In the genomic region with DNA sequence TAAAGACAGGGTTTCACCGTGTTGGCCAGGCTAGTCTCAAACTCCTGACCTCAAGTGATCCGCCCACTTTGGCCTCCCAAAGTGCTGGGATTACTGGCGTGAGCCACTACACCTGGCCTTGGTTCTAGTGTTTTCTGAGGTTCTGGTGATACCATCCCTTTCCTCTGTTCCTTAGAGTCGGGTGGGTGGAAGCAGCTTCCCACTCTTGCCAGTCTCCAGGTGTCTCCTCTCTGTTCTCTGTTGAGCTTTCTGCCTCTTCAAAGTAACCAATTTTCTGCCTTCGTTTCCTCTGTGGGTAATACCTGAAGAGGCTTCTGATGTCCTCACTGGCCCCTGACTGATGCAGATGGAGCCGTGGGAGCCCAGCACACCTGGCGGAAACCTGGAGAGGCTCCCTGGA, we compare ENCODE assay signal across 31 cellular contexts. TPM values are rescaled to one million over a fixed set of nuclear protein-coding genes. Genes with fewer than 3 reads are reported as not detected.
"Had no signal": no experiment of that assay in that cellular context is flagged by ENCODE, and none has a peak within 500 bp of the region (broad histone marks: within the 10 kb centered on the region; RNA-seq: fewer than 3 reads in every experiment).

No MANE protein-coding gene starts in this region.

- H3K27ac Mint-ChIP-seq: stimulated activated memory B cell treated with anti-CD40 and anti-IgM and Interleukin-4, amounts not matched to agents 10 μg/mL and 1 μg/mL and 100 μg/mL, for 72 hours; stimulated activated naive B cell treated with anti-CD40 and anti-IgM and Interleukin-4, amounts not matched to agents 10 μg/mL and 1 μg/mL and 100 μg/mL, for 72 hours; stimulated activated naive CD8-positive, alpha-beta T cell treated with anti-CD3 and anti-CD28 coated beads, Interleukin-15, amount 100 ng/mL, for 72 hours; stimulated activated naive CD8-positive, alpha-beta T cell treated with anti-CD3 and anti-CD28 coated beads, Interleukin-15, Interleukin-2, amounts not matched to agents 100 ng/mL and 50 ng/mL, for 24 hours; type B pancreatic cell had no signal

- H3K4me1 Mint-ChIP-seq: stimulated activated memory B cell treated with anti-CD40 and anti-IgM and Interleukin-4, amounts not matched to agents 10 μg/mL and 1 μg/mL and 100 μg/mL, for 72 hours; stimulated activated naive CD8-positive, alpha-beta T cell treated with anti-CD3 and anti-CD28 coated beads, Interleukin-15, amount 100 ng/mL, for 72 hours had no signal

- FAIRE-seq: urothelium cell line had no signal

- H3K4me3 Mint-ChIP-seq: stimulated activated memory B cell treated with anti-CD40 and anti-IgM and Interleukin-4, amounts not matched to agents 10 μg/mL and 1 μg/mL and 100 μg/mL, for 72 hours; stimulated activated naive B cell treated with anti-CD40 and anti-IgM and Interleukin-4, amounts not matched to agents 10 μg/mL and 1 μg/mL and 100 μg/mL, for 72 hours; stimulated activated naive CD8-positive, alpha-beta T cell treated with anti-CD3 and anti-CD28 coated beads, Interleukin-15, amount 100 ng/mL, for 72 hours; stimulated activated naive CD8-positive, alpha-beta T cell treated with anti-CD3 and anti-CD28 coated beads, Interleukin-15, Interleukin-2, amounts not matched to agents 100 ng/mL and 50 ng/mL, for 24 hours; type B pancreatic cell had no signal

- H3K27ac ChIP-seq: stomach, suprapubic skin, testis, thoracic aorta, thyroid gland, tibial artery, tibial nerve, transverse colon, upper lobe of left lung, upper lobe of right lung, uterus, vagina had no signal

- ATAC-seq: stimulated activated memory B cell treated with anti-CD40 and anti-IgM and Interleukin-4, amounts not matched to agents 10 μg/mL and 1 μg/mL and 100 μg/mL, for 72 hours; stimulated activated naive B cell treated with anti-CD40 and anti-IgM and Interleukin-4, amounts not matched to agents 10 μg/mL and 1 μg/mL and 100 μg/mL, for 72 hours; stimulated activated naive CD8-positive, alpha-beta T cell treated with anti-CD3 and anti-CD28 coated beads, Interleukin-15, amount 100 ng/mL, for 72 hours; stimulated activated naive CD8-positive, alpha-beta T cell treated with anti-CD3 and anti-CD28 coated beads, Interleukin-15, Interleukin-2, amounts not matched to agents 100 U/mL and 50 U/mL, for 24 hours; upper lobe of right lung had no signal

- H3K4me1 ChIP-seq: testis, thyroid gland, tibial artery, transverse colon, upper lobe of right lung, uterus, vagina had no signal

- H3K9me3 ChIP-seq: stomach, suprapubic skin, testis, thoracic aorta, thyroid gland, tibial artery, tibial nerve, transverse colon, upper lobe of left lung, upper lobe of right lung, uterus, vagina had no signal

- H3K36me3 Mint-ChIP-seq: stimulated activated memory B cell treated with anti-CD40 and anti-IgM and Interleukin-4, amounts not matched to agents 10 μg/mL and 1 μg/mL and 100 μg/mL, for 72 hours; stimulated activated naive B cell treated with anti-CD40 and anti-IgM and Interleukin-4, amounts not matched to agents 10 μg/mL and 1 μg/mL and 100 μg/mL, for 72 hours; type B pancreatic cell had no signal

- H3K4me3 ChIP-seq: stomach, suprapubic skin, testis, thoracic aorta, thyroid gland, tibial artery, tibial nerve, transverse colon, upper lobe of left lung, upper lobe of right lung, uterus, vagina had no signal

- H3K27me3 ChIP-seq: testis, thyroid gland, uterus, vagina had no signal

- DNase-seq: stimulated activated CD4-positive, alpha-beta T cell treated with anti-CD3 and anti-CD28 coated beads, Interleukin-2, amount 100 ng/mL, for 48 hours; stimulated activated CD4-positive, alpha-beta T cell treated with anti-CD3 and anti-CD28 coated beads, Interleukin-4, amount 100 ng/mL, for 1 hour; stimulated activated CD4-positive, alpha-beta T cell treated with anti-CD3 and anti-CD28 coated beads, Interleukin-4, amount 100 ng/mL, for 24 hours; stimulated activated CD4-positive, alpha-beta T cell treated with anti-CD3 and anti-CD28 coated beads, Interleukin-4, amount 100 ng/mL, for 4 hours; stimulated activated CD8-positive, alpha-beta memory T cell treated with anti-CD3 and anti-CD28 coated beads, Interleukin-4, amount 100 ng/mL, for 48 hours; stimulated activated naive B cell treated with anti-CD40 and anti-IgM and Interleukin-4, amounts not matched to agents 10 μg/mL and 1 μg/mL and 100 μg/mL, for 72 hours; stimulated activated naive CD4-positive, alpha-beta T cell; stimulated activated naive CD4-positive, alpha-beta T cell treated with Interleukin-2 at 50 U/mL for 16 hours; stimulated activated naive CD8-positive, alpha-beta T cell treated with anti-CD3 and anti-CD28 coated beads, Interleukin-15, amount 100 ng/mL, for 72 hours; stimulated activated naive CD8-positive, alpha-beta T cell treated with anti-CD3 and anti-CD28 coated beads, Interleukin-15, Interleukin-2, amounts not matched to agents 100 U/mL and 50 U/mL, for 24 hours; stomach; substantia nigra; testis; thyroid gland; tibial artery; transverse colon; trophoblast cell; upper lobe of left lung; upper lobe of right lung; uterus had no signal

- H3K36me3 ChIP-seq: stomach, suprapubic skin, thoracic aorta, thyroid gland, tibial artery, tibial nerve, transverse colon, upper lobe of left lung, upper lobe of right lung, uterus, vagina had no signal

- H3K9me3 Mint-ChIP-seq: stimulated activated memory B cell treated with anti-CD40 and anti-IgM and Interleukin-4, amounts not matched to agents 10 μg/mL and 1 μg/mL and 100 μg/mL, for 72 hours; stimulated activated naive CD8-positive, alpha-beta T cell treated with anti-CD3 and anti-CD28 coated beads, Interleukin-15, Interleukin-2, amounts not matched to agents 100 ng/mL and 50 ng/mL, for 24 hours; type B pancreatic cell had no signal

RNA-seq across cellular contexts. Expression of gene LHX5, which starts 53.4 kb away (rescaled TPM):
- total RNA-seq: subcutaneous adipose tissue, suprapubic skin, thoracic aorta, tibial nerve, transverse colon, upper lobe of left lung, upper lobe of right lung, ureter, urinary bladder, uterus, vagina had no signal
- polyA plus RNA-seq: urinary bladder had no signal
